Comparison of ENCODE assay signal across 9 cellular contexts in the genomic region with DNA sequence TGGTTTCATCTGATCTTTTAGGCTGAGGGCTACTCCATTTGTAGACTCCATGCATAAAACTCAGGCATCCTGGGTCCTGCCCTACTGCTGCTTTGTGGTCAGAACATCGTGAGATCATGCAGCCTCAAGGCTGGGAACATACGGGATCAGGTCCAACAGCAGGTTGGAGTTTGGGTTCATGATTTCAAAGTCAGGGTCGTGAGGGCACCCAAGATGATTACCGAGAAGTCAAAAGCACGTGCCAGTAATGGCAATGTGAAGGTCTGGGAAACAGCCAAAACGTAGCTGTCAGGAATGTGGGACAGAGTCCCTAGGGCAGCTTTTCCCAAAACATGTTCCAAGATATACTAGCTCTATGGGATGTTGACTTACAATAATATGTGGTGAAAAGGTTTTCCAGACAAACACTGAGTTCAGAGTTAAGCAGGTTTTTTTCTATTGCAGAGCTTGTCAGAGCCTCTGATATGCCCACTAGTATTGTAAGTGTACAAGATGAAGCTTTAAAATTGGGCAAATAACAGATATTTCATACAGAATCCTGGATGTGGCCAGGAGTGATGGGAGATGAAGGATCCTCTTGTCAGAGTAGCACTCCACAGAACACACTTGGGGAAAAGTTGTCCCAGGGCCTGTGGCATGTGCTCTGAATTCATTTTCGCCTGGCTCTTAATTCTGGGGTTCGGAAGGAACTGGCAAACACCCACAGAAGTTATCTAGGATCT.
DNase-seq lines count a peak whose midpoint lies in the region; ATAC-seq and TF ChIP-seq lines count a peak whose summit lies in the region.
"Had no signal": no experiment of that assay in that cellular context is flagged by ENCODE, and none has a peak within 500 bp of the region (broad histone marks: within the 10 kb centered on the region; RNA-seq: fewer than 3 reads in every experiment).

No MANE protein-coding gene starts in this region.

- peaks cover 5 to 22% of the 10 kb centered on the region in 2 donors for H3K4me1 ChIP-seq in ascending aorta
- H3K4me1 ChIP-seq in rectal smooth muscle tissue (ENCODE audit: control insufficient read depth, insufficient read depth, low read length), result peaks cover 2% of the 10 kb centered on the region

- no peaks in the 10 kb centered on the region for H3K27me3 ChIP-seq in ascending aorta
- no peaks in the 10 kb centered on the region for H3K27me3 ChIP-seq in rectal smooth muscle tissue (ENCODE audit: control insufficient read depth, insufficient read depth, low read length)

- intact Hi-C loops in ascending aorta (cut with DNase I), result no loop called here
- intact Hi-C loops in Right ventricle myocardium superior (cut with DNase I), result no loop called here

- H3K36me3 ChIP-seq in ascending aorta (no peaks in the 10 kb centered on the region), rectal smooth muscle tissue (ENCODE audit: control insufficient read depth, insufficient read depth, low read length) (no peaks in the 10 kb centered on the region)

- H3K4me3 ChIP-seq in ascending aorta, result peak overlapping the region in 1 of 2 donors; percentile 42
- no peak overlapping the region for H3K4me3 ChIP-seq in rectal smooth muscle tissue (ENCODE audit: low read length)

- TF ChIP-seq CTCF in ascending aorta (IDR thresholded peaks at IDR 0.05), result no peak

- H3K9me3 ChIP-seq in ascending aorta, result no peaks in the 10 kb centered on the region

- H3K9ac ChIP-seq in rectal smooth muscle tissue (ENCODE audit: low read length), result no peak overlapping the region

- H3K27ac ChIP-seq in ascending aorta (peak overlapping the region; percentile 79 to 82), rectal smooth muscle tissue (ENCODE audit: low read depth, low read length) (peak overlapping the region; percentile 35)

- DNase-seq in AG20443 (ENCODE audit: low spot score) (peak; percentile 80), ascending aorta (ENCODE audit: low spot score in 2 of 2) (peak in 1 of 2 donors; percentile 71), Right ventricle myocardium superior (no peak), NCI-H2107 (lab: John Stamatoyannopoulos, UW) (no peak)
- no peak for DNase-seq in stimulated activated CD4-positive, alpha-beta T cell treated with anti-CD3 and anti-CD28 coated beads, Interleukin-1b, Interleukin-23, amount 100 ng/mL, for 48 hours
- DNase-seq: NCI-H1436 had no signal

- ATAC-seq in Right ventricle myocardium superior (ENCODE audit: poor library complexity) (peak; percentile 63), HG03342 (IDR thresholded peaks at IDR 0.05; ENCODE audit: unreplicated experiment) (no peak), HG02610 (IDR thresholded peaks at IDR 0.05; ENCODE audit: unreplicated experiment) (no peak)
